Comparison of ENCODE assay signal across 8 cellular contexts in the genomic region with DNA sequence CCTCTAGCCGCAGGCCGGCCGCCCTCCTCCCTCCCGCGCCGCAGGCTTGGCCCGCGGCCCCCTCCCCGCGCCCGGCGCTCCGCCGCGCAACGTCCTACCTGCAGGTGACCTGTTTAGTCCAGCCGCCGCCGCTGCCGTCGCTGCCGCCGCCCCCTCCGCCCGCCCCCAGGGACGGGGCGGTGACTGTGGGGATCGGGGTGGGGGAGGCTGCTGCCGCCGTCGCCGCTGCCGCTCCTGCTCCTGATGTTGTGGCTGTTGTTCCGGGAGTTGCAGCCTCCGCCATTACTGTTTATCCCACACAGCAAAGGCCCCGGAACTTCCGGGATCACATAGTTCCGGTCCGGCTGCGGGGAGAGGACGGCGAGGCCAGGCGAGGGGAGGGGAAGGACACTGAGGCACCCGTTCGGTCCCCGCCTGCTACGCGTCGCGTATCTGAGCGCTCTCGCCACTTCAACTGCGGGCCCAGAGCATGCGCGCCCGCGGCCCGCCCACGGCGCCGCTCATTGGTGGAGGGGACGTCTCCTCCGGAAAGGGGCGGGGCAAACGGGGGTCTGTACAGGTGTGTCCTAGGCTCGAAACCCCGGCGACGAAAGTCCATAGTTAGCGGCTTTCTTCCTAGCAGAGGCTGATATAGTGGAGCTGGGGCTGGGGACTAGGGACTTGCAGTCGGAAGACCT. TPM values are rescaled to one million over a fixed set of nuclear protein-coding genes. Genes with fewer than 3 reads are reported as not detected.
DNase-seq lines count a peak whose midpoint lies in the region; ATAC-seq and TF ChIP-seq lines count a peak whose summit lies in the region.

MKRN1 (minus strand) TSS at position 444 of the 677 bp plus-strand sequence; CDS start at position 283, 161 bp downstream.

- peak within 1 kb of the TSS; percentile 70 for H3K27ac ChIP-seq in AG04450 (ENCODE audit: low read depth, low read length)
- H3K27ac ChIP-seq in caudate nucleus (ENCODE audit: low read depth, low read length) = peak within 1 kb of the TSS; percentile 80
- H3K27ac ChIP-seq in spleen = peak within 1 kb of the TSS; percentile 92 to 98 (median 94)

- H3K4me3 Mint-ChIP-seq in activated B cell treated with CpG ODN at 0.5 μM for 24 hours = peak within 1 kb of the TSS; percentile 100
- peak within 1 kb of the TSS; percentile 98 to 100 (median 99) for H3K4me3 Mint-ChIP-seq in immature natural killer cell

- intact Hi-C loops in activated B cell treated with CpG ODN at 0.5 μM for 24 hours (cut with micrococcal nuclease) (loop anchor here (1.0 to 10.0 kb wide), 15 partner anchors 14 to 1260 kb away; partner anchors contain the start of genes ADCK2, HIPK2, MRPS33 and PARP12), spleen (cut with DNase I; ENCODE audit: low total_unique reads) (no loop called here)

- H3K4me1 ChIP-seq in spleen = peaks cover 17 to 47% (median 42%) of the 10 kb centered on the region in 6 donors

- POLR2A ChIA-PET in AG04450 (lab: Yijun Ruan, JAX) (interaction anchor here (1.2 kb wide), 1 partner anchor 126 kb away, joined by 5 read pairs; no protein-coding TSS in a partner anchor), activated B cell treated with CpG ODN at 0.5 μM for 24 hours (lab: Charles Lee) (interaction anchor here (0.6 to 1.7 kb wide), 9 partner anchors 77 to 1171 kb away, joined by 3 to 19 read pairs (median 3); partner anchors contain the start of gene MRPS33)

- peak; percentile 97 for ATAC-seq in GM18909 (IDR thresholded peaks at IDR 0.05; ENCODE audit: poor library complexity, unreplicated experiment)
- peak; percentile 93 for ATAC-seq in HG03175 (IDR thresholded peaks at IDR 0.05; ENCODE audit: unreplicated experiment)
- ATAC-seq in activated B cell treated with CpG ODN at 0.5 μM for 24 hours (ENCODE audit: low read depth) = peak; percentile 89

- peaks cover 5% of the 10 kb centered on the region for H3K27me3 ChIP-seq in AG04450 (ENCODE audit: control insufficient read depth, insufficient read depth, low read length)
- no peaks in the 10 kb centered on the region for H3K27me3 ChIP-seq in spleen (replicated peaks in 1 of 7)

- H3K27me3 Mint-ChIP-seq in activated B cell treated with CpG ODN at 0.5 μM for 24 hours (no peaks in the 10 kb centered on the region), immature natural killer cell (ENCODE audit: low read depth in 3 of 3) (peaks cover 3 to 16% (median 12%) of the 10 kb centered on the region in 3 donors)

- H3K9me3 ChIP-seq in AG04450 (ENCODE audit: control insufficient read depth, insufficient read depth, low read length) (no peaks in the 10 kb centered on the region), spleen (no peaks in the 10 kb centered on the region)

- 0 to 1% (median 0%) methylated on average over 28 to 71 of the region's 71 CpGs for WGBS in spleen, 5 donors

- no peak for TF ChIP-seq CTCF in AG04450 (IDR thresholded peaks at IDR 0.05; ENCODE audit: low read depth, low read length)
- TF ChIP-seq CTCF in activated B cell treated with CpG ODN at 0.5 μM for 24 hours (IDR thresholded peaks at IDR 0.05) = no peak
- TF ChIP-seq CTCF in spleen (IDR thresholded peaks at IDR 0.05 in 8 of 11, conservative IDR thresholded peaks at IDR 0.05 in 3 of 11) = peak in 3 of 11 experiments; percentile 7 to 27 (median 18)

- DNase-seq in AG04450 (ENCODE audit: low read depth, low spot score) (peak; percentile 67), NCI-H226 (peak; percentile 94), activated B cell treated with CpG ODN at 0.5 μM for 24 hours (peak; percentile 92), caudate nucleus (lab: John Stamatoyannopoulos, UW) (peak in 60 of 61 donors; percentile 39 to 96 (median 92)), immature natural killer cell (peak; percentile 84 to 87 (median 86)), spleen (peak; percentile 98)

- H3K36me3 Mint-ChIP-seq in activated B cell treated with CpG ODN at 0.5 μM for 24 hours (ENCODE audit: low read depth) = peaks cover 11% of the 10 kb centered on the region
- no peaks in the 10 kb centered on the region for H3K36me3 Mint-ChIP-seq in immature natural killer cell

- H3K4me3 ChIP-seq in AG04450 (ENCODE audit: low read depth, low read length) (peak within 1 kb of the TSS; percentile 78), spleen (peak within 1 kb of the TSS; percentile 91 to 100 (median 98))

- H3K27ac Mint-ChIP-seq in activated B cell treated with CpG ODN at 0.5 μM for 24 hours (peak within 1 kb of the TSS; percentile 99), immature natural killer cell (peak within 1 kb of the TSS; percentile 90 to 98 (median 96))

- peaks cover 30% of the 10 kb centered on the region for H3K4me1 Mint-ChIP-seq in activated B cell treated with CpG ODN at 0.5 μM for 24 hours
- H3K4me1 Mint-ChIP-seq in immature natural killer cell = peaks cover 35 to 38% of the 10 kb centered on the region in 2 donors

- CTCF ChIA-PET in AG04450 (lab: Charles Lee) (interaction anchor here (2.1 to 4.7 kb wide), 2 partner anchors 174 kb away, joined by 13 to 44 read pairs; no protein-coding TSS in a partner anchor), activated B cell treated with CpG ODN at 0.5 μM for 24 hours (lab: Charles Lee) (interaction anchor here (1.3 to 4.5 kb wide), 2 partner anchors 13 to 535 kb away, joined by 5 to 34 read pairs; no protein-coding TSS in a partner anchor)

- H3K9me3 Mint-ChIP-seq in activated B cell treated with CpG ODN at 0.5 μM for 24 hours = no peaks in the 10 kb centered on the region
- H3K9me3 Mint-ChIP-seq in immature natural killer cell = no peaks in the 10 kb centered on the region

- peak in 1 of 3 donors; percentile 74 for TF ChIP-seq POLR2A in spleen (IDR thresholded peaks at IDR 0.05)

- H3K36me3 ChIP-seq in spleen = no peaks in the 10 kb centered on the region

RNA-seq across cellular contexts. Expression of gene MKRN1, which starts in this region (rescaled TPM):
- polyA plus RNA-seq in AG04450 (2011; rRNA removed) = 63.7 and 71.6 TPM in 2 replicates
- 65.2 and 72.6 TPM in 2 replicates for polyA minus RNA-seq in AG04450 (2011; rRNA and poly(A)+ RNA removed)
- total RNA-seq in activated B cell treated with CpG ODN at 0.5 μM for 24 hours = 94.3 and 99.9 TPM in 2 replicates
- 100 to 1,000 TPM in 2 of 3 donors, 10 to 100 TPM in 1; 86.5 to 163 (median 135) TPM for polyA plus RNA-seq in immature natural killer cell
- total RNA-seq in spleen = 100 to 1,000 TPM in 6 of 7 donors, 10 to 100 TPM in 1; 98.0 to 179 (median 106) TPM
- polyA plus RNA-seq in spleen = 10 to 100 TPM; 41.8 to 53.1 (median 51.4) TPM

Comparison
In these comparisons a context has a peak if more than half of its experiments do, and no peak if none do; other contexts are left out.
1. Peak in every context shown above with its lines: DNase-seq, ATAC-seq, H3K4me3 ChIP-seq and H3K27ac ChIP-seq.